In the genomic region with DNA sequence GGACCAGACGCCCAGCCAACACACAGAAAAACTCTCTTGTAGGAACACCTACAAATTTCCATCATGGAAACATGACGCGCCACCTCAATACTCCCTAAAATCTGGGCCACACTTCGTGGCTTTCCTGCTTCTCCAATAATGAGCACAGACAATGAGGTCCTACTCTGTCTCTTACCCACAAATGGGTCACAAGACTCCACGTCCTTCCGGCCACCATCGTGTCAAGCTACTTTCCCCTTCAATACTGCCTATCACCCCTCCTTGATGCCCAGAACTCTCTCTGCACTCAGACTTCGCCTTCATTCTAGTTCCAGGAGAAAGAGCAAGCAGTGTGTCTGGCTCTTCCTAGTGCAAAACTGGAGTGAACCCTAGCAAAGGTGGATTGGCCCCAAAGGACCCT, we compare ENCODE assay signal across 32 cellular contexts. TPM values are rescaled to one million over a fixed set of nuclear protein-coding genes. Genes with fewer than 3 reads are reported as not detected.
DNase-seq lines count a peak whose midpoint lies in the region; ATAC-seq and TF ChIP-seq lines count a peak whose summit lies in the region.
"Had no signal": no experiment of that assay in that cellular context is flagged by ENCODE, and none has a peak within 500 bp of the region (broad histone marks: within the 10 kb centered on the region; RNA-seq: fewer than 3 reads in every experiment).

No MANE protein-coding gene starts in this region.

- POLR2A ChIA-PET in activated B cell treated with CpG ODN at 0.5 μM for 24 hours (lab: Charles Lee): no interaction called here

- CTCF ChIA-PET in activated B cell treated with CpG ODN at 0.5 μM for 24 hours (lab: Charles Lee): interaction anchor here (1.1 kb wide), 1 partner anchor 265 kb away, joined by 3 read pairs; a partner anchor contains a TSS

- DNase-seq in stimulated activated naive CD8-positive, alpha-beta T cell treated with anti-CD3 and anti-CD28 coated beads, Interleukin-15, Interleukin-2, amounts not matched to agents 100 U/mL and 50 U/mL, for 24 hours: no peak
- DNase-seq in activated B cell treated with CpG ODN at 0.5 μM for 24 hours (no peak), endodermal cell (no peak), NAMALWA (ENCODE audit: low spot score) (no peak)
- no peak for DNase-seq in stimulated activated CD8-positive, alpha-beta memory T cell treated with anti-CD3 and anti-CD28 coated beads, Interleukin-4, amount 100 ng/mL, for 48 hours
- DNase-seq: activated CD4-positive, alpha-beta T cell treated with anti-CD3 and anti-CD28 coated beads, Interleukin-2, amount 50 U/mL, for 48 hours; activated T-cell treated with anti-CD3 and anti-CD28 coated beads for 4 hours; adrenal gland; Calu3; cerebellar nuclear complex; DMS79 treated with DMSO at 0.1 percent for 48 hours; dorsolateral prefrontal cortex; GF-D8; GOT3; hypothalamus; IMR-90; left cardiac atrium; NCI-H2107; NCI-H446; stimulated activated naive CD4-positive, alpha-beta T cell treated with Interleukin-2 at 50 U/mL for 16 hours; SW 1271; testis had no signal

- 91 to 93% methylated on average over 7 to 8 of the region's 8 CpGs for WGBS in endodermal cell (ENCODE audit: insufficient coverage in 1 of 2, insufficient read length in 1 of 2), 2 experiments

- peaks cover 79% of the 10 kb centered on the region for H3K36me3 ChIP-seq in endodermal cell (ENCODE audit: control insufficient read depth, insufficient read depth, low read length)

- H3K4me3 Mint-ChIP-seq in stimulated activated naive CD8-positive, alpha-beta T cell treated with anti-CD3 and anti-CD28 coated beads, Interleukin-15, Interleukin-2, amounts not matched to agents 100 ng/mL and 50 ng/mL, for 24 hours: no peak overlapping the region
- H3K4me3 Mint-ChIP-seq in activated B cell treated with CpG ODN at 0.5 μM for 24 hours (no peak overlapping the region), endodermal cell (no peak overlapping the region)
- no peak overlapping the region for H3K4me3 Mint-ChIP-seq in stimulated activated memory B cell treated with anti-CD40 and anti-IgM and Interleukin-4, amounts not matched to agents 10 μg/mL and 1 μg/mL and 100 μg/mL, for 72 hours
- H3K4me3 Mint-ChIP-seq: neural progenitor cell, WTC11 had no signal

- no peaks in the 10 kb centered on the region for H3K27me3 ChIP-seq in endodermal cell (ENCODE audit: control insufficient read depth, insufficient read depth, low read length, poor library complexity, severe bottlenecking)
- H3K27me3 ChIP-seq: adrenal gland, dorsolateral prefrontal cortex, neural progenitor cell, testis had no signal

- no peaks in the 10 kb centered on the region for H3K27me3 Mint-ChIP-seq in stimulated activated naive CD8-positive, alpha-beta T cell treated with anti-CD3 and anti-CD28 coated beads, Interleukin-15, Interleukin-2, amounts not matched to agents 100 ng/mL and 50 ng/mL, for 24 hours
- H3K27me3 Mint-ChIP-seq in activated B cell treated with CpG ODN at 0.5 μM for 24 hours: no peaks in the 10 kb centered on the region
- H3K27me3 Mint-ChIP-seq in endodermal cell (ENCODE audit: insufficient read depth): no peaks in the 10 kb centered on the region
- H3K27me3 Mint-ChIP-seq in stimulated activated memory B cell treated with anti-CD40 and anti-IgM and Interleukin-4, amounts not matched to agents 10 μg/mL and 1 μg/mL and 100 μg/mL, for 72 hours: no peaks in the 10 kb centered on the region

- no peak overlapping the region for H3K27ac ChIP-seq in endodermal cell (ENCODE audit: low read depth, low read length)
- H3K27ac ChIP-seq: adrenal gland, C4-2B, neural progenitor cell, parathyroid adenoma, skin epidermis, testis had no signal

- peak overlapping the region; percentile 74 for H3K27ac Mint-ChIP-seq in stimulated activated naive CD8-positive, alpha-beta T cell treated with anti-CD3 and anti-CD28 coated beads, Interleukin-15, Interleukin-2, amounts not matched to agents 100 ng/mL and 50 ng/mL, for 24 hours
- peak overlapping the region; percentile 47 for H3K27ac Mint-ChIP-seq in activated B cell treated with CpG ODN at 0.5 μM for 24 hours
- H3K27ac Mint-ChIP-seq in endodermal cell: peak overlapping the region; percentile 56
- H3K27ac Mint-ChIP-seq in stimulated activated memory B cell treated with anti-CD40 and anti-IgM and Interleukin-4, amounts not matched to agents 10 μg/mL and 1 μg/mL and 100 μg/mL, for 72 hours: peak overlapping the region; percentile 9
- H3K27ac Mint-ChIP-seq: neural progenitor cell, WTC11 had no signal

- H3K9ac ChIP-seq in endodermal cell (ENCODE audit: extremely low read depth, low read length, poor library complexity, severe bottlenecking): no peak overlapping the region
- H3K9ac ChIP-seq: neural progenitor cell, parathyroid adenoma had no signal

- H3K4me1 Mint-ChIP-seq in stimulated activated naive CD8-positive, alpha-beta T cell treated with anti-CD3 and anti-CD28 coated beads, Interleukin-15, Interleukin-2, amounts not matched to agents 100 ng/mL and 50 ng/mL, for 24 hours (ENCODE audit: low read depth): peaks cover 5% of the 10 kb centered on the region
- peaks cover 9% of the 10 kb centered on the region for H3K4me1 Mint-ChIP-seq in activated B cell treated with CpG ODN at 0.5 μM for 24 hours
- H3K4me1 Mint-ChIP-seq in endodermal cell: no peaks in the 10 kb centered on the region
- H3K4me1 Mint-ChIP-seq in stimulated activated memory B cell treated with anti-CD40 and anti-IgM and Interleukin-4, amounts not matched to agents 10 μg/mL and 1 μg/mL and 100 μg/mL, for 72 hours: peaks cover 24% of the 10 kb centered on the region
- H3K4me1 Mint-ChIP-seq: neural progenitor cell, WTC11 had no signal

- no peaks in the 10 kb centered on the region for H3K4me1 ChIP-seq in endodermal cell (ENCODE audit: control insufficient read depth, insufficient read depth, low read length)
- H3K4me1 ChIP-seq: adrenal gland, neural progenitor cell, parathyroid adenoma, testis had no signal

- H3K9me3 Mint-ChIP-seq in stimulated activated naive CD8-positive, alpha-beta T cell treated with anti-CD3 and anti-CD28 coated beads, Interleukin-15, Interleukin-2, amounts not matched to agents 100 ng/mL and 50 ng/mL, for 24 hours: no peaks in the 10 kb centered on the region
- H3K9me3 Mint-ChIP-seq in activated B cell treated with CpG ODN at 0.5 μM for 24 hours: no peaks in the 10 kb centered on the region
- H3K9me3 Mint-ChIP-seq in endodermal cell: no peaks in the 10 kb centered on the region
- H3K9me3 Mint-ChIP-seq in stimulated activated memory B cell treated with anti-CD40 and anti-IgM and Interleukin-4, amounts not matched to agents 10 μg/mL and 1 μg/mL and 100 μg/mL, for 72 hours: no peaks in the 10 kb centered on the region
- H3K9me3 Mint-ChIP-seq: neural progenitor cell, WTC11 had no signal

- H3K4me3 ChIP-seq in endodermal cell (ENCODE audit: low read length): no peak overlapping the region
- H3K4me3 ChIP-seq: adrenal gland, dorsolateral prefrontal cortex, lung, mucosa of descending colon, neural progenitor cell, skin epidermis, testis had no signal

- H3K9me3 ChIP-seq in endodermal cell (ENCODE audit: control insufficient read depth, low read length): no peaks in the 10 kb centered on the region
- H3K9me3 ChIP-seq: adrenal gland, mucosa of descending colon, testis had no signal

- peaks cover 46% of the 10 kb centered on the region for H3K36me3 Mint-ChIP-seq in stimulated activated naive CD8-positive, alpha-beta T cell treated with anti-CD3 and anti-CD28 coated beads, Interleukin-15, Interleukin-2, amounts not matched to agents 100 ng/mL and 50 ng/mL, for 24 hours (ENCODE audit: low read depth)
- H3K36me3 Mint-ChIP-seq in activated B cell treated with CpG ODN at 0.5 μM for 24 hours (ENCODE audit: low read depth) (peaks cover 77% of the 10 kb centered on the region), endodermal cell (ENCODE audit: low read depth) (peaks cover 61% of the 10 kb centered on the region)
- H3K36me3 Mint-ChIP-seq in stimulated activated memory B cell treated with anti-CD40 and anti-IgM and Interleukin-4, amounts not matched to agents 10 μg/mL and 1 μg/mL and 100 μg/mL, for 72 hours: peaks cover 38% of the 10 kb centered on the region

- TF ChIP-seq CTCF in activated B cell treated with CpG ODN at 0.5 μM for 24 hours (IDR thresholded peaks at IDR 0.05) (no peak), endodermal cell (conservative IDR thresholded peaks at IDR 0.05) (no peak)

- no peak for ATAC-seq in stimulated activated naive CD8-positive, alpha-beta T cell treated with anti-CD3 and anti-CD28 coated beads, Interleukin-15, Interleukin-2, amounts not matched to agents 100 U/mL and 50 U/mL, for 24 hours
- ATAC-seq in activated B cell treated with CpG ODN at 0.5 μM for 24 hours (ENCODE audit: low read depth) (no peak), GM18520 (IDR thresholded peaks at IDR 0.05; ENCODE audit: unreplicated experiment) (no peak)
- ATAC-seq in stimulated activated memory B cell treated with anti-CD40 and anti-IgM and Interleukin-4, amounts not matched to agents 10 μg/mL and 1 μg/mL and 100 μg/mL, for 72 hours: no peak
- ATAC-seq: left cardiac atrium, mucosa of descending colon, WTC11 had no signal

- intact Hi-C loops in activated B cell treated with CpG ODN at 0.5 μM for 24 hours (cut with micrococcal nuclease): loop anchor here (5.0 kb wide), 1 partner anchor 246 kb away; a partner anchor contains a TSS

RNA-seq across cellular contexts. Expression of a gene that starts 28.1 kb away (rescaled TPM):
- total RNA-seq in activated B cell treated with CpG ODN at 0.5 μM for 24 hours: 43.2 and 48.6 TPM in 2 replicates
- 10 to 100 TPM; 44.5 to 44.7 TPM for total RNA-seq in endodermal cell
- 20.6 TPM for polyA plus RNA-seq in endodermal cell (2013, experiment 1 of 2)
- polyA plus RNA-seq in endodermal cell (2013, experiment 2 of 2): 20.9 TPM

RNA-seq across cellular contexts. Expression of a gene that starts 47.4 kb away (rescaled TPM):
- total RNA-seq in activated B cell treated with CpG ODN at 0.5 μM for 24 hours (29.4 and 36.0 TPM in 2 replicates), endodermal cell (10 to 100 TPM; 43.1 to 44.5 TPM)
- polyA plus RNA-seq in endodermal cell (2013, experiment 1 of 2): 43.0 TPM
- 46.0 TPM for polyA plus RNA-seq in endodermal cell (2013, experiment 2 of 2)

Comparison
In these comparisons a context has a peak if more than half of its experiments do, and no peak if none do; other contexts are left out.
1. H3K27ac Mint-ChIP-seq: peak in every context shown above with its lines; median percentile 74 in stimulated activated naive CD8-positive, alpha-beta T cell treated with anti-CD3 and anti-CD28 coated beads, Interleukin-15, Interleukin-2, amounts not matched to agents 100 ng/mL and 50 ng/mL, for 24 hours; 56 in endodermal cell; 47 in activated B cell treated with CpG ODN at 0.5 μM for 24 hours; 9 in stimulated activated memory B cell treated with anti-CD40 and anti-IgM and Interleukin-4, amounts not matched to agents 10 μg/mL and 1 μg/mL and 100 μg/mL, for 72 hours.